Comparison of ENCODE assay signal across 6 cellular contexts in genomic region chr3:52198643-52199608, GRCh38. TPM values are rescaled to one million over a fixed set of nuclear protein-coding genes. Genes with fewer than 3 reads are reported as not detected.
DNase-seq lines count a peak whose midpoint lies in the region; ATAC-seq and TF ChIP-seq lines count a peak whose summit lies in the region.

No MANE protein-coding gene starts in this region.

- H3K4me1 ChIP-seq in transverse colon, result peaks cover 20 to 88% (median 34%) of the 10 kb centered on the region in 4 donors

- intact Hi-C loops in activated naive CD4-positive, alpha-beta T cell treated with anti-CD3 and anti-CD28 coated beads for 36 hours (cut with micrococcal nuclease), result loop anchor here (1.0 kb wide), 4 partner anchors 18 to 257 kb away; partner anchors contain the start of genes PARP3, POC1A and TWF2
- intact Hi-C loops in transverse colon (cut with DNase I; ENCODE audit: low total_unique reads), result no loop called here

- H3K9me3 ChIP-seq in transverse colon, result no peaks in the 10 kb centered on the region

- H3K27ac Mint-ChIP-seq in activated naive CD4-positive, alpha-beta T cell treated with anti-CD3 and anti-CD28 coated beads for 36 hours, result peak overlapping the region; percentile 84
- H3K27ac Mint-ChIP-seq in glutamatergic neuron (ENCODE audit: unreplicated experiment), result peak overlapping the region; percentile 69

- peaks cover 36% of the 10 kb centered on the region for H3K36me3 Mint-ChIP-seq in activated naive CD4-positive, alpha-beta T cell treated with anti-CD3 and anti-CD28 coated beads for 36 hours (ENCODE audit: low read depth)
- H3K36me3 Mint-ChIP-seq in glutamatergic neuron (ENCODE audit: unreplicated experiment), result no peaks in the 10 kb centered on the region

- peak overlapping the region; percentile 65 to 99 (median 80) for H3K4me3 ChIP-seq in transverse colon

- no peaks in the 10 kb centered on the region for H3K9me3 Mint-ChIP-seq in activated naive CD4-positive, alpha-beta T cell treated with anti-CD3 and anti-CD28 coated beads for 36 hours
- peaks cover 4% of the 10 kb centered on the region for H3K9me3 Mint-ChIP-seq in glutamatergic neuron (ENCODE audit: unreplicated experiment)

- in situ Hi-C loops in transverse colon (cut with MboI; ENCODE audit: low pct_ligation_motif_present in 1 of 4, low pct_unique_long_range_greater_than_20kb in 1 of 4, low sequenced_read_pairs in 3 of 4), result no loop called here

- TF ChIP-seq CTCF in glutamatergic neuron (IDR thresholded peaks at IDR 0.05; ENCODE audit: partially characterized antibody, unreplicated experiment), result no peak
- TF ChIP-seq CTCF in transverse colon (IDR thresholded peaks at IDR 0.05), result no peak

- no peak for ATAC-seq in GM19023 (IDR thresholded peaks at IDR 0.05; ENCODE audit: unreplicated experiment)

- H3K36me3 ChIP-seq in transverse colon, result peaks cover 0 to 20% (median 7%) of the 10 kb centered on the region in 4 donors

- peak overlapping the region; percentile 87 to 93 (median 89) for H3K27ac ChIP-seq in transverse colon

- H3K27me3 Mint-ChIP-seq in activated naive CD4-positive, alpha-beta T cell treated with anti-CD3 and anti-CD28 coated beads for 36 hours (ENCODE audit: low read depth), result no peaks in the 10 kb centered on the region
- peaks cover 7% of the 10 kb centered on the region for H3K27me3 Mint-ChIP-seq in glutamatergic neuron (ENCODE audit: unreplicated experiment)

- no peak for DNase-seq in activated naive CD4-positive, alpha-beta T cell treated with anti-CD3 and anti-CD28 coated beads for 36 hours
- no peak for DNase-seq in activated naive CD4-positive, alpha-beta T cell treated with Interleukin-2 at 50 U/mL for 16 hours
- no peak for DNase-seq in glutamatergic neuron
- no peak for DNase-seq in transverse colon
- DNase-seq in D341Med (ENCODE audit: low spot score), result no peak

- no peak for TF ChIP-seq POLR2A in transverse colon (IDR thresholded peaks at IDR 0.05)

- H3K4me1 Mint-ChIP-seq in activated naive CD4-positive, alpha-beta T cell treated with anti-CD3 and anti-CD28 coated beads for 36 hours (ENCODE audit: low read depth), result peaks cover 56% of the 10 kb centered on the region
- peaks cover 13% of the 10 kb centered on the region for H3K4me1 Mint-ChIP-seq in glutamatergic neuron (ENCODE audit: low read depth, unreplicated experiment)

- peak overlapping the region; percentile 92 for H3K4me3 Mint-ChIP-seq in activated naive CD4-positive, alpha-beta T cell treated with anti-CD3 and anti-CD28 coated beads for 36 hours
- peak overlapping the region; percentile 99 for H3K4me3 Mint-ChIP-seq in glutamatergic neuron (ENCODE audit: unreplicated experiment)

- whole genome bisulfite sequencing in transverse colon (ENCODE audit: low coverage in 1 of 2), 2 donors, result 39 to 85% methylated on average over 4 to 14 of the region's 14 CpGs

- CTCF ChIA-PET in activated naive CD4-positive, alpha-beta T cell treated with anti-CD3 and anti-CD28 coated beads for 36 hours (lab: Charles Lee), result interaction anchor here (0.9 kb wide), 1 partner anchor 10 kb away, joined by 3 read pairs; no protein-coding TSS in a partner anchor

- no peaks in the 10 kb centered on the region for H3K27me3 ChIP-seq in transverse colon

- TF ChIP-seq EP300 in transverse colon (IDR thresholded peaks at IDR 0.05; ENCODE audit: low read depth), result no peak

RNA-seq across cellular contexts. Expression of gene ALAS1, which starts 1.0 kb away (rescaled TPM):
- total RNA-seq in activated naive CD4-positive, alpha-beta T cell treated with anti-CD3 and anti-CD28 coated beads for 36 hours, result 10 to 100 TPM; 35.7 to 37.8 TPM
- total RNA-seq in glutamatergic neuron (ENCODE audit: unreplicated experiment) (41.7 TPM), transverse colon (100 to 1,000 TPM in 1 of 4 donors, 10 to 100 TPM in 3; 70.1 to 101 (median 84.0) TPM)

RNA-seq across cellular contexts. Expression of gene TLR9, which starts 26.5 kb away (rescaled TPM):
- total RNA-seq in activated naive CD4-positive, alpha-beta T cell treated with anti-CD3 and anti-CD28 coated beads for 36 hours, result under 1 TPM; 0.62 to 0.89 TPM
- 0.37 TPM for total RNA-seq in glutamatergic neuron (ENCODE audit: unreplicated experiment)
- under 1 TPM in 1 of 4 donors, not detected in 3; 0.16 TPM for total RNA-seq in transverse colon

RNA-seq across cellular contexts. Expression of gene TWF2, which starts 40.0 kb away (rescaled TPM):
- total RNA-seq in activated naive CD4-positive, alpha-beta T cell treated with anti-CD3 and anti-CD28 coated beads for 36 hours, result 10 to 100 TPM; 89.1 to 91.3 TPM
- 45.5 TPM for total RNA-seq in glutamatergic neuron (ENCODE audit: unreplicated experiment)
- total RNA-seq in transverse colon, result 10 to 100 TPM; 29.9 to 82.7 (median 61.0) TPM

RNA-seq across cellular contexts. Expression of gene POC1A, which starts 44.7 kb away (rescaled TPM):
- 10 to 100 TPM; 32.3 to 32.7 TPM for total RNA-seq in activated naive CD4-positive, alpha-beta T cell treated with anti-CD3 and anti-CD28 coated beads for 36 hours
- total RNA-seq in glutamatergic neuron (ENCODE audit: unreplicated experiment) (3.2 TPM), transverse colon (1 to 10 TPM in 2 of 4 donors, under 1 TPM in 1, not detected in 1; 0.80 to 3.1 (median 2.2) TPM)

RNA-seq across cellular contexts. Expression of gene PPM1M, which starts 46.6 kb away (rescaled TPM):
- total RNA-seq in activated naive CD4-positive, alpha-beta T cell treated with anti-CD3 and anti-CD28 coated beads for 36 hours, result 100 to 1,000 TPM; 107 to 108 TPM
- 7.8 TPM for total RNA-seq in glutamatergic neuron (ENCODE audit: unreplicated experiment)
- total RNA-seq in transverse colon, result 1 to 10 TPM; 2.0 to 8.4 (median 6.2) TPM
